Comparison of ENCODE assay signal across 21 cellular contexts in the genomic region with DNA sequence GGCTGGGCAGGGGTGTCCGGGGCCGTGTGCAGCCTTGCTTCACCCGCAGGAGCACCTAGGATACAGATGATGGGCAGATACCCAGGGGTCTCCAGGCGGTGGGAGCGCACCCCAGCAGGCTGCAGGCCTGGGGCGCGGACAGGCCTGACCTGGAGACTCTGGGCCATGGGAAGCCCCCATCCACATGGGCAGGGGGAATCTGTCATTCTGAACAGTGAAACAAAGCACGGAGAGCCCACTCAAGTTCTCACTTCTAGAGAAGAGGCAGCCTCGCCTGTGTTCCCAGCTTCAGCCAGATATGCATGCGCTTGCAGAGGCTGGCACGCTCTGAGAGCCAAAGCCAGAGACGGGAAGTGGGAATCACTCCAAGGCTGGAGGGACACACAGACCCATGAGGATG.
"Had no signal": no experiment of that assay in that cellular context is flagged by ENCODE, and none has a peak within 500 bp of the region (broad histone marks: within the 10 kb centered on the region; RNA-seq: fewer than 3 reads in every experiment).

No MANE protein-coding gene starts in this region.

- ATAC-seq: effector memory CD8-positive, alpha-beta T cell; esophagus mucosa; gastrocnemius medialis; heart right ventricle; left cardiac atrium; left lung; left ventricle myocardium superior; lower lobe of right lung had no signal

- H3K4me3 ChIP-seq: esophagus squamous epithelium, gastrocnemius medialis, heart right ventricle, left lung, lower lobe of right lung had no signal

- H3K27ac ChIP-seq: epithelial cell of prostate, esophagus squamous epithelium, gastrocnemius medialis, heart right ventricle, left lung, lower lobe of right lung had no signal

- H3K4me1 ChIP-seq: esophagus squamous epithelium, gastrocnemius medialis, heart right ventricle, left lung, lower lobe of right lung had no signal

- H3K36me3 ChIP-seq: esophagus squamous epithelium, gastrocnemius medialis, heart right ventricle, left lung, lower lobe of right lung had no signal

- DNase-seq: cortex of kidney; effector CD8-positive, alpha-beta T cell; effector memory CD8-positive, alpha-beta T cell; endodermal cell; erythroblast; esophagus squamous epithelium; foreskin fibroblast; foreskin melanocyte; gastrocnemius medialis; glutamatergic neuron; head of caudate nucleus; heart right ventricle; hippocampal formation; left cardiac atrium; left lung; left ventricle myocardium superior; lower lobe of right lung; mesenchymal stem cell; midbrain had no signal

- H3K27me3 ChIP-seq: gastrocnemius medialis had no signal

- H3K9me3 ChIP-seq: esophagus squamous epithelium, gastrocnemius medialis, lower lobe of right lung had no signal
